In the genomic region with DNA sequence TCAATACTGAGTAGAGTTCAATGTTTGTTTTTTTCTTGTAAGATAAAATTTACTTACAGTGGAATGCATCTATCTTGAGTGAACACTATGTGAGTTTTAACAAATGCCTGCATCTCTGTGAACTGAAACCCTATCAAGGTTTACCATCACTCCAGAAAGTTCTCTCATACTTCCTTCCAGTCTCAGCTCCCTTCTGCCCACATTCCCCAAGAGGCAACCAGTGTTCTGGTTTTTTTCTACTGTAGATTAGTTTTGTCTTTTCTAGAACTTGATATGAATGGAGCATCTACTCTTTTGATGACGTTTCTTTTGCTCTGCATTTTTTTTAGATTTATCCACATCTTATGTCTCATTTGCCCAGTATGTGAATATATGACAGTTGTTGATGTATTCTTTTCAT, we compare ENCODE assay signal across 3 cellular contexts.
TF ChIP-seq lines count a peak whose summit lies in the region.

No MANE protein-coding gene starts in this region.

TF ChIP-seq in SK-N-SH treated with all-trans-retinoic acid at 6 μM for 48 hours, 23 proteins besides CTCF, POLR2A, EP300 and RAD21:
- TF ChIP-seq TOX (CRISPR knock-in tag; IDR thresholded peaks at IDR 0.05; ENCODE audit: borderline replicate concordance) (no peak), ZFP30 (CRISPR knock-in tag; IDR thresholded peaks at IDR 0.05) (no peak)
- TF ChIP-seq, protein P1, sequence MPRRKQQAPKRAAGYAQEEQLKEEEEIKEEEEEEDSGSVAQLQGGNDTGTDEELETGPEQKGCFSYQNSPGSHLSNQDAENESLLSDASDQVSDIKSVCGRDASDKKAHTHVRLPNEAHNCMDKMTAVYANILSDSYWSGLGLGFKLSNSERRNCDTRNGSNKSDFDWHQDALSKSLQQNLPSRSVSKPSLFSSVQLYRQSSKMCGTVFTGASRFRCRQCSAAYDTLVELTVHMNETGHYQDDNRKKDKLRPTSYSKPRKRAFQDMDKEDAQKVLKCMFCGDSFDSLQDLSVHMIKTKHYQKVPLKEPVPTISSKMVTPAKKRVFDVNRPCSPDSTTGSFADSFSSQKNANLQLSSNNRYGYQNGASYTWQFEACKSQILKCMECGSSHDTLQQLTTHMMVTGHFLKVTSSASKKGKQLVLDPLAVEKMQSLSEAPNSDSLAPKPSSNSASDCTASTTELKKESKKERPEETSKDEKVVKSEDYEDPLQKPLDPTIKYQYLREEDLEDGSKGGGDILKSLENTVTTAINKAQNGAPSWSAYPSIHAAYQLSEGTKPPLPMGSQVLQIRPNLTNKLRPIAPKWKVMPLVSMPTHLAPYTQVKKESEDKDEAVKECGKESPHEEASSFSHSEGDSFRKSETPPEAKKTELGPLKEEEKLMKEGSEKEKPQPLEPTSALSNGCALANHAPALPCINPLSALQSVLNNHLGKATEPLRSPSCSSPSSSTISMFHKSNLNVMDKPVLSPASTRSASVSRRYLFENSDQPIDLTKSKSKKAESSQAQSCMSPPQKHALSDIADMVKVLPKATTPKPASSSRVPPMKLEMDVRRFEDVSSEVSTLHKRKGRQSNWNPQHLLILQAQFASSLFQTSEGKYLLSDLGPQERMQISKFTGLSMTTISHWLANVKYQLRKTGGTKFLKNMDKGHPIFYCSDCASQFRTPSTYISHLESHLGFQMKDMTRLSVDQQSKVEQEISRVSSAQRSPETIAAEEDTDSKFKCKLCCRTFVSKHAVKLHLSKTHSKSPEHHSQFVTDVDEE (CRISPR knock-in tag; IDR thresholded peaks at IDR 0.05) = no peak
- TF ChIP-seq, protein P2, sequence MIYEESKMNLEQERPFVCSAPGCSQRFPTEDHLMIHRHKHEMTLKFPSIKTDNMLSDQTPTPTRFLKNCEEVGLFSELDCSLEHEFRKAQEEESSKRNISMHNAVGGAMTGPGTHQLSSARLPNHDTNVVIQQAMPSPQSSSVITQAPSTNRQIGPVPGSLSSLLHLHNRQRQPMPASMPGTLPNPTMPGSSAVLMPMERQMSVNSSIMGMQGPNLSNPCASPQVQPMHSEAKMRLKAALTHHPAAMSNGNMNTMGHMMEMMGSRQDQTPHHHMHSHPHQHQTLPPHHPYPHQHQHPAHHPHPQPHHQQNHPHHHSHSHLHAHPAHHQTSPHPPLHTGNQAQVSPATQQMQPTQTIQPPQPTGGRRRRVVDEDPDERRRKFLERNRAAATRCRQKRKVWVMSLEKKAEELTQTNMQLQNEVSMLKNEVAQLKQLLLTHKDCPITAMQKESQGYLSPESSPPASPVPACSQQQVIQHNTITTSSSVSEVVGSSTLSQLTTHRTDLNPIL (CRISPR knock-in tag; IDR thresholded peaks at IDR 0.05; ENCODE audit: low read depth) = no peak

TF ChIP-seq in SK-N-SH, 30 proteins besides CTCF, POLR2A, EP300 and RAD21:
- TF ChIP-seq ELF1 (IDR thresholded peaks at IDR 0.05) (no peak), TCF12 (IDR thresholded peaks at IDR 0.05) (no peak), MEF2A (IDR thresholded peaks at IDR 0.05; ENCODE audit: borderline replicate concordance, low read depth) (no peak), GATA2 (CRISPR knock-in tag; IDR thresholded peaks at IDR 0.05) (no peak), SIN3A (IDR thresholded peaks at IDR 0.05; ENCODE audit: borderline replicate concordance, low read depth, low read length) (no peak), YY1 (IDR thresholded peaks at IDR 0.05; ENCODE audit: low read depth) (no peak), RXRA (IDR thresholded peaks at IDR 0.05; ENCODE audit: borderline replicate concordance, low read depth) (no peak), MXI1 (IDR thresholded peaks at IDR 0.05; ENCODE audit: low read depth, low read length) (no peak), CHD2 (IDR thresholded peaks at IDR 0.05; ENCODE audit: low read length, partially characterized antibody) (no peak), RFX5 (IDR thresholded peaks at IDR 0.05; ENCODE audit: low read length) (no peak)
- TF ChIP-seq, protein P3, sequence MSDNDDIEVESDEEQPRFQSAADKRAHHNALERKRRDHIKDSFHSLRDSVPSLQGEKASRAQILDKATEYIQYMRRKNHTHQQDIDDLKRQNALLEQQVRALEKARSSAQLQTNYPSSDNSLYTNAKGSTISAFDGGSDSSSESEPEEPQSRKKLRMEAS (IDR thresholded peaks at IDR 0.05; ENCODE audit: low read depth) = no peak
- TF ChIP-seq, protein P4, sequence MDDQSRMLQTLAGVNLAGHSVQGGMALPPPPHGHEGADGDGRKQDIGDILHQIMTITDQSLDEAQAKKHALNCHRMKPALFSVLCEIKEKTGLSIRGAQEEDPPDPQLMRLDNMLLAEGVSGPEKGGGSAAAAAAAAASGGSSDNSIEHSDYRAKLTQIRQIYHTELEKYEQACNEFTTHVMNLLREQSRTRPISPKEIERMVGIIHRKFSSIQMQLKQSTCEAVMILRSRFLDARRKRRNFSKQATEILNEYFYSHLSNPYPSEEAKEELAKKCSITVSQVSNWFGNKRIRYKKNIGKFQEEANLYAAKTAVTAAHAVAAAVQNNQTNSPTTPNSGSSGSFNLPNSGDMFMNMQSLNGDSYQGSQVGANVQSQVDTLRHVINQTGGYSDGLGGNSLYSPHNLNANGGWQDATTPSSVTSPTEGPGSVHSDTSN (IDR thresholded peaks at IDR 0.05) = no peak
- TF ChIP-seq, protein P5, sequence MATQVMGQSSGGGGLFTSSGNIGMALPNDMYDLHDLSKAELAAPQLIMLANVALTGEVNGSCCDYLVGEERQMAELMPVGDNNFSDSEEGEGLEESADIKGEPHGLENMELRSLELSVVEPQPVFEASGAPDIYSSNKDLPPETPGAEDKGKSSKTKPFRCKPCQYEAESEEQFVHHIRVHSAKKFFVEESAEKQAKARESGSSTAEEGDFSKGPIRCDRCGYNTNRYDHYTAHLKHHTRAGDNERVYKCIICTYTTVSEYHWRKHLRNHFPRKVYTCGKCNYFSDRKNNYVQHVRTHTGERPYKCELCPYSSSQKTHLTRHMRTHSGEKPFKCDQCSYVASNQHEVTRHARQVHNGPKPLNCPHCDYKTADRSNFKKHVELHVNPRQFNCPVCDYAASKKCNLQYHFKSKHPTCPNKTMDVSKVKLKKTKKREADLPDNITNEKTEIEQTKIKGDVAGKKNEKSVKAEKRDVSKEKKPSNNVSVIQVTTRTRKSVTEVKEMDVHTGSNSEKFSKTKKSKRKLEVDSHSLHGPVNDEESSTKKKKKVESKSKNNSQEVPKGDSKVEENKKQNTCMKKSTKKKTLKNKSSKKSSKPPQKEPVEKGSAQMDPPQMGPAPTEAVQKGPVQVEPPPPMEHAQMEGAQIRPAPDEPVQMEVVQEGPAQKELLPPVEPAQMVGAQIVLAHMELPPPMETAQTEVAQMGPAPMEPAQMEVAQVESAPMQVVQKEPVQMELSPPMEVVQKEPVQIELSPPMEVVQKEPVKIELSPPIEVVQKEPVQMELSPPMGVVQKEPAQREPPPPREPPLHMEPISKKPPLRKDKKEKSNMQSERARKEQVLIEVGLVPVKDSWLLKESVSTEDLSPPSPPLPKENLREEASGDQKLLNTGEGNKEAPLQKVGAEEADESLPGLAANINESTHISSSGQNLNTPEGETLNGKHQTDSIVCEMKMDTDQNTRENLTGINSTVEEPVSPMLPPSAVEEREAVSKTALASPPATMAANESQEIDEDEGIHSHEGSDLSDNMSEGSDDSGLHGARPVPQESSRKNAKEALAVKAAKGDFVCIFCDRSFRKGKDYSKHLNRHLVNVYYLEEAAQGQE (IDR thresholded peaks at IDR 0.05; ENCODE audit: low read depth, low read length) = no peak
- TF ChIP-seq, protein P6, sequence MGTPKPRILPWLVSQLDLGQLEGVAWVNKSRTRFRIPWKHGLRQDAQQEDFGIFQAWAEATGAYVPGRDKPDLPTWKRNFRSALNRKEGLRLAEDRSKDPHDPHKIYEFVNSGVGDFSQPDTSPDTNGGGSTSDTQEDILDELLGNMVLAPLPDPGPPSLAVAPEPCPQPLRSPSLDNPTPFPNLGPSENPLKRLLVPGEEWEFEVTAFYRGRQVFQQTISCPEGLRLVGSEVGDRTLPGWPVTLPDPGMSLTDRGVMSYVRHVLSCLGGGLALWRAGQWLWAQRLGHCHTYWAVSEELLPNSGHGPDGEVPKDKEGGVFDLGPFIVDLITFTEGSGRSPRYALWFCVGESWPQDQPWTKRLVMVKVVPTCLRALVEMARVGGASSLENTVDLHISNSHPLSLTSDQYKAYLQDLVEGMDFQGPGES (IDR thresholded peaks at IDR 0.05; ENCODE audit: low read depth, low read length) = no peak
- TF ChIP-seq, protein P7, sequence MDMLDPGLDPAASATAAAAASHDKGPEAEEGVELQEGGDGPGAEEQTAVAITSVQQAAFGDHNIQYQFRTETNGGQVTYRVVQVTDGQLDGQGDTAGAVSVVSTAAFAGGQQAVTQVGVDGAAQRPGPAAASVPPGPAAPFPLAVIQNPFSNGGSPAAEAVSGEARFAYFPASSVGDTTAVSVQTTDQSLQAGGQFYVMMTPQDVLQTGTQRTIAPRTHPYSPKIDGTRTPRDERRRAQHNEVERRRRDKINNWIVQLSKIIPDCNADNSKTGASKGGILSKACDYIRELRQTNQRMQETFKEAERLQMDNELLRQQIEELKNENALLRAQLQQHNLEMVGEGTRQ (IDR thresholded peaks at IDR 0.05; ENCODE audit: borderline replicate concordance, low read depth, low read length) = no peak

TF ChIP-seq in GM12878, 131 proteins besides CTCF, POLR2A, EP300 and RAD21:
- TF ChIP-seq, protein P8, sequence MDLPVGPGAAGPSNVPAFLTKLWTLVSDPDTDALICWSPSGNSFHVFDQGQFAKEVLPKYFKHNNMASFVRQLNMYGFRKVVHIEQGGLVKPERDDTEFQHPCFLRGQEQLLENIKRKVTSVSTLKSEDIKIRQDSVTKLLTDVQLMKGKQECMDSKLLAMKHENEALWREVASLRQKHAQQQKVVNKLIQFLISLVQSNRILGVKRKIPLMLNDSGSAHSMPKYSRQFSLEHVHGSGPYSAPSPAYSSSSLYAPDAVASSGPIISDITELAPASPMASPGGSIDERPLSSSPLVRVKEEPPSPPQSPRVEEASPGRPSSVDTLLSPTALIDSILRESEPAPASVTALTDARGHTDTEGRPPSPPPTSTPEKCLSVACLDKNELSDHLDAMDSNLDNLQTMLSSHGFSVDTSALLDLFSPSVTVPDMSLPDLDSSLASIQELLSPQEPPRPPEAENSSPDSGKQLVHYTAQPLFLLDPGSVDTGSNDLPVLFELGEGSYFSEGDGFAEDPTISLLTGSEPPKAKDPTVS (IDR thresholded peaks at IDR 0.05; ENCODE audit: low read depth, low read length) = 0 out of 2 replicates have a peak, but pooled peaks have one; percentile 60
- TF ChIP-seq ZNF384 (IDR thresholded peaks at IDR 0.05; ENCODE audit: borderline replicate concordance, low read depth, low read length) (peak; percentile 51; the same call in 1 of the 2 replicates), ZNF274 (IDR thresholded peaks at IDR 0.05; ENCODE audit: insufficient read depth, insufficient read length) (no peak), EZH2 (IDR thresholded peaks at IDR 0.05; ENCODE audit: borderline replicate concordance, control insufficient read depth, low read depth, low read length) (no peak), TARDBP (IDR thresholded peaks at IDR 0.05; ENCODE audit: borderline replicate concordance) (no peak), MEF2B (IDR thresholded peaks at IDR 0.05; ENCODE audit: partially characterized antibody, poor library complexity, severe bottlenecking) (peak; percentile 93)
- TF ChIP-seq, protein P9, sequence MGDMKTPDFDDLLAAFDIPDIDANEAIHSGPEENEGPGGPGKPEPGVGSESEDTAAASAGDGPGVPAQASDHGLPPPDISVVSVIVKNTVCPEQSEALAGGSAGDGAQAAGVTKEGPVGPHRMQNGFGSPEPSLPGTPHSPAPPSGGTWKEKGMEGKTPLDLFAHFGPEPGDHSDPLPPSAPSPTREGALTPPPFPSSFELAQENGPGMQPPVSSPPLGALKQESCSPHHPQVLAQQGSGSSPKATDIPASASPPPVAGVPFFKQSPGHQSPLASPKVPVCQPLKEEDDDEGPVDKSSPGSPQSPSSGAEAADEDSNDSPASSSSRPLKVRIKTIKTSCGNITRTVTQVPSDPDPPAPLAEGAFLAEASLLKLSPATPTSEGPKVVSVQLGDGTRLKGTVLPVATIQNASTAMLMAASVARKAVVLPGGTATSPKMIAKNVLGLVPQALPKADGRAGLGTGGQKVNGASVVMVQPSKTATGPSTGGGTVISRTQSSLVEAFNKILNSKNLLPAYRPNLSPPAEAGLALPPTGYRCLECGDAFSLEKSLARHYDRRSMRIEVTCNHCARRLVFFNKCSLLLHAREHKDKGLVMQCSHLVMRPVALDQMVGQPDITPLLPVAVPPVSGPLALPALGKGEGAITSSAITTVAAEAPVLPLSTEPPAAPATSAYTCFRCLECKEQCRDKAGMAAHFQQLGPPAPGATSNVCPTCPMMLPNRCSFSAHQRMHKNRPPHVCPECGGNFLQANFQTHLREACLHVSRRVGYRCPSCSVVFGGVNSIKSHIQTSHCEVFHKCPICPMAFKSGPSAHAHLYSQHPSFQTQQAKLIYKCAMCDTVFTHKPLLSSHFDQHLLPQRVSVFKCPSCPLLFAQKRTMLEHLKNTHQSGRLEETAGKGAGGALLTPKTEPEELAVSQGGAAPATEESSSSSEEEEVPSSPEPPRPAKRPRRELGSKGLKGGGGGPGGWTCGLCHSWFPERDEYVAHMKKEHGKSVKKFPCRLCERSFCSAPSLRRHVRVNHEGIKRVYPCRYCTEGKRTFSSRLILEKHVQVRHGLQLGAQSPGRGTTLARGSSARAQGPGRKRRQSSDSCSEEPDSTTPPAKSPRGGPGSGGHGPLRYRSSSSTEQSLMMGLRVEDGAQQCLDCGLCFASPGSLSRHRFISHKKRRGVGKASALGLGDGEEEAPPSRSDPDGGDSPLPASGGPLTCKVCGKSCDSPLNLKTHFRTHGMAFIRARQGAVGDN (IDR thresholded peaks at IDR 0.05) = peak; percentile 64
- TF ChIP-seq, protein P10, sequence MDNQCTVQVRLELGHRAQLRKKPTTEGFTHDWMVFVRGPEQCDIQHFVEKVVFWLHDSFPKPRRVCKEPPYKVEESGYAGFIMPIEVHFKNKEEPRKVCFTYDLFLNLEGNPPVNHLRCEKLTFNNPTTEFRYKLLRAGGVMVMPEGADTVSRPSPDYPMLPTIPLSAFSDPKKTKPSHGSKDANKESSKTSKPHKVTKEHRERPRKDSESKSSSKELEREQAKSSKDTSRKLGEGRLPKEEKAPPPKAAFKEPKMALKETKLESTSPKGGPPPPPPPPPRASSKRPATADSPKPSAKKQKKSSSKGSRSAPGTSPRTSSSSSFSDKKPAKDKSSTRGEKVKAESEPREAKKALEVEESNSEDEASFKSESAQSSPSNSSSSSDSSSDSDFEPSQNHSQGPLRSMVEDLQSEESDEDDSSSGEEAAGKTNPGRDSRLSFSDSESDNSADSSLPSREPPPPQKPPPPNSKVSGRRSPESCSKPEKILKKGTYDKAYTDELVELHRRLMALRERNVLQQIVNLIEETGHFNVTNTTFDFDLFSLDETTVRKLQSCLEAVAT (IDR thresholded peaks at IDR 0.05) = peak; percentile 86; the same call in 1 of the 2 replicates
